In genomic region chr3:63141-63845, GRCh38 we compare ENCODE assay signal across 18 cellular contexts.
DNase-seq lines count a peak whose midpoint lies in the region; ATAC-seq, FAIRE-seq and TF ChIP-seq lines count a peak whose summit lies in the region.
"Had no signal": no experiment of that assay in that cellular context is flagged by ENCODE, and none has a peak within 500 bp of the region (broad histone marks: within the 10 kb centered on the region; RNA-seq: fewer than 3 reads in every experiment).

No MANE protein-coding gene starts in this region.

- H3K27me3 ChIP-seq in mammary epithelial cell (ENCODE audit: insufficient read depth, low read length) (no peaks in the 10 kb centered on the region), body of pancreas (no peaks in the 10 kb centered on the region), lung (ENCODE audit: control insufficient read depth, insufficient read depth) (no peaks in the 10 kb centered on the region), small intestine (ENCODE audit: control insufficient read depth in 2 of 2, insufficient read depth in 2 of 2, low read length in 2 of 2) (no peaks in the 10 kb centered on the region), suprapubic skin (no peaks in the 10 kb centered on the region)
- H3K27me3 ChIP-seq: breast epithelium, upper lobe of right lung had no signal

- H2AFZ ChIP-seq in mammary epithelial cell (ENCODE audit: low read depth, low read length): no peak overlapping the region

- 23% methylated on average over 7 of the region's 7 CpGs for WGBS in mammary epithelial cell (ENCODE audit: low coverage, missing lambda C conversion rate)
- 10 to 18% methylated on average over 7 of the region's 7 CpGs for WGBS in body of pancreas, 2 donors
- WGBS in lung, 2 donors: 36 to 59% methylated on average over 7 of the region's 7 CpGs
- WGBS in small intestine, 3 donors: 13 to 37% (median 21%) methylated on average over 7 of the region's 7 CpGs
- 62% methylated on average over 7 of the region's 7 CpGs for WGBS in suprapubic skin

- no peaks in the 10 kb centered on the region for H3K36me3 Mint-ChIP-seq in MCF 10A (ENCODE audit: insufficient read depth, unreplicated experiment)
- H3K36me3 Mint-ChIP-seq in T-helper 17 cell (ENCODE audit: low read depth): peaks cover 2% of the 10 kb centered on the region
- H3K36me3 Mint-ChIP-seq: natural killer cell treated with Interleukin-12 subunit alpha and Interleukin-12 subunit beta and Interleukin-15 and Interleukin-18, amount 100 ng/mL, for 72 hours; T-cell had no signal

- no TSS peak for BruUV-seq in MCF 10A (replicated peaks; lab: Mats Ljungman, UMichigan)
- no TSS peak for BruUV-seq in mammary epithelial cell (replicated peaks; lab: Mats Ljungman, UMichigan)

- no peak for TF ChIP-seq EP300 in suprapubic skin (IDR thresholded peaks at IDR 0.05)

- H3K4me3 ChIP-seq in mammary epithelial cell (replicated peaks in 1 of 3; ENCODE audit: insufficient read depth in 1 of 3, low read depth in 2 of 3, low read length in 3 of 3) (no peak overlapping the region), body of pancreas (no peak overlapping the region), lung (no peak overlapping the region), small intestine (ENCODE audit: low read depth in 1 of 2, low read length in 2 of 2) (no peak overlapping the region), suprapubic skin (no peak overlapping the region)
- H3K4me3 ChIP-seq: upper lobe of right lung had no signal

- no peak for TF ChIP-seq CTCF in MCF 10A (IDR thresholded peaks at IDR 0.05; ENCODE audit: unreplicated experiment)
- TF ChIP-seq CTCF in mammary epithelial cell (conservative IDR thresholded peaks at IDR 0.05 in 1 of 2, IDR thresholded peaks at IDR 0.05 in 1 of 2; ENCODE audit: extremely low read depth in 1 of 2, insufficient read depth in 1 of 2, low read depth in 1 of 2, low read length in 2 of 2): no peak
- no peak for TF ChIP-seq CTCF in body of pancreas (IDR thresholded peaks at IDR 0.05)
- TF ChIP-seq CTCF in lung (IDR thresholded peaks at IDR 0.05; ENCODE audit: control extremely low read depth, extremely low read depth): no peak
- no peak for TF ChIP-seq CTCF in suprapubic skin (IDR thresholded peaks at IDR 0.05)

- H3K4me1 Mint-ChIP-seq in MCF 10A (ENCODE audit: insufficient read depth, unreplicated experiment) (peaks cover 9% of the 10 kb centered on the region), T-helper 17 cell (no peaks in the 10 kb centered on the region)
- H3K4me1 Mint-ChIP-seq: T-cell had no signal

- no peaks in the 10 kb centered on the region for H3K9me3 Mint-ChIP-seq in MCF 10A (ENCODE audit: unreplicated experiment)
- H3K9me3 Mint-ChIP-seq: T-cell had no signal

- POLR2A ChIA-PET in MCF 10A (lab: Yijun Ruan, JAX): interaction anchor here (0.7 to 1.0 kb wide), 3 partner anchors 8 to 17 kb away, joined by 3 to 4 read pairs (median 3); no protein-coding TSS in a partner anchor

- no peaks in the 10 kb centered on the region for H3K9me3 ChIP-seq in mammary epithelial cell (replicated peaks; ENCODE audit: insufficient read depth, low read length)
- no peaks in the 10 kb centered on the region for H3K9me3 ChIP-seq in body of pancreas
- H3K9me3 ChIP-seq in lung (ENCODE audit: control insufficient read depth in 2 of 2, insufficient read depth in 1 of 2, low read length in 1 of 2): peaks cover 0 to 2% of the 10 kb centered on the region in 2 donors
- H3K9me3 ChIP-seq in small intestine (ENCODE audit: control insufficient read depth, low read depth): no peaks in the 10 kb centered on the region
- no peaks in the 10 kb centered on the region for H3K9me3 ChIP-seq in suprapubic skin
- no peaks in the 10 kb centered on the region for H3K9me3 ChIP-seq in T-helper 17 cell (ENCODE audit: control insufficient read depth, low read length, poor library complexity, severe bottlenecking)
- H3K9me3 ChIP-seq: breast epithelium, upper lobe of right lung had no signal

- FAIRE-seq in small intestine (lab: Jason Lieb, UNC): no peak
- FAIRE-seq: A204.1 had no signal

- ATAC-seq in body of pancreas (peak; percentile 48), lung (ENCODE audit: insufficient read depth, low FRiP score) (peak; percentile 38), T-helper 17 cell (no peak)
- ATAC-seq: natural killer cell treated with Interleukin-12 subunit alpha and Interleukin-12 subunit beta and Interleukin-15 and Interleukin-18, amount 100 ng/mL, for 72 hours; T-cell; upper lobe of right lung had no signal

- H3K27ac Mint-ChIP-seq in MCF 10A (ENCODE audit: low read depth, unreplicated experiment) (no peak overlapping the region), T-helper 17 cell (no peak overlapping the region)
- H3K27ac Mint-ChIP-seq: natural killer cell treated with Interleukin-12 subunit alpha and Interleukin-12 subunit beta and Interleukin-15 and Interleukin-18, amount 100 ng/mL, for 72 hours; T-cell had no signal

- H3K27ac ChIP-seq in mammary epithelial cell (ENCODE audit: insufficient read depth, low read depth, low read length): no peak overlapping the region
- no peak overlapping the region for H3K27ac ChIP-seq in body of pancreas
- no peak overlapping the region for H3K27ac ChIP-seq in lung (ENCODE audit: low read depth in 1 of 2, low read length in 1 of 2)
- H3K27ac ChIP-seq in small intestine (ENCODE audit: low read depth in 1 of 2, low read length in 1 of 2): peak overlapping the region in 1 of 2 donors; percentile 5
- H3K27ac ChIP-seq in suprapubic skin: no peak overlapping the region
- H3K27ac ChIP-seq: C4-2B, upper lobe of right lung had no signal

- CTCF ChIA-PET in MCF 10A (lab: Yijun Ruan, JAX) (interaction anchor here (0.6 kb wide), 1 partner anchor 266 kb away, joined by 3 read pairs; no protein-coding TSS in a partner anchor), mammary epithelial cell (lab: Charles Lee; ENCODE audit: low non-redundant PET) (no interaction called here)

- H3K4me1 ChIP-seq in mammary epithelial cell (ENCODE audit: insufficient read depth, low read length) (no peaks in the 10 kb centered on the region), body of pancreas (peaks cover 9% of the 10 kb centered on the region), lung (ENCODE audit: control insufficient read depth in 2 of 2, insufficient read depth in 2 of 2, low read length in 2 of 2) (no peaks in the 10 kb centered on the region), small intestine (ENCODE audit: control insufficient read depth in 2 of 2, insufficient read depth in 1 of 2, low read depth in 1 of 2, low read length in 1 of 2) (no peaks in the 10 kb centered on the region), suprapubic skin (peaks cover 6% of the 10 kb centered on the region)
- H3K4me1 ChIP-seq: upper lobe of right lung had no signal

- no peaks in the 10 kb centered on the region for H3K36me3 ChIP-seq in mammary epithelial cell (ENCODE audit: insufficient read depth, low read length)
- no peaks in the 10 kb centered on the region for H3K36me3 ChIP-seq in body of pancreas (replicated peaks in 1 of 2; ENCODE audit: insufficient read depth in 1 of 2, low read depth in 2 of 2)
- H3K36me3 ChIP-seq in lung (ENCODE audit: control insufficient read depth in 2 of 2, insufficient read depth in 2 of 2, low read length in 2 of 2): no peaks in the 10 kb centered on the region
- H3K36me3 ChIP-seq in small intestine (ENCODE audit: control insufficient read depth in 2 of 2, insufficient read depth in 2 of 2, low read length in 2 of 2): no peaks in the 10 kb centered on the region
- no peaks in the 10 kb centered on the region for H3K36me3 ChIP-seq in suprapubic skin
- H3K36me3 ChIP-seq: breast epithelium, upper lobe of right lung had no signal

- no peaks in the 10 kb centered on the region for H3K79me2 ChIP-seq in mammary epithelial cell (ENCODE audit: insufficient read depth, low read length)

- peak; percentile 60 for DNase-seq in MCF 10A (ENCODE audit: unreplicated experiment)
- no peak for DNase-seq in mammary epithelial cell
- peak in 3 of 4 donors; percentile 8 to 16 (median 8) for DNase-seq in body of pancreas
- no peak for DNase-seq in lung (ENCODE audit: low spot score)
- DNase-seq in small intestine: peak; percentile 5
- no peak for DNase-seq in suprapubic skin (ENCODE audit: low spot score in 2 of 2)
- DNase-seq in RPMI8226: no peak
- no peak for DNase-seq in T-helper 17 cell
- DNase-seq: activated CD4-positive, CD25-positive, alpha-beta regulatory T cell treated with anti-CD3 and anti-CD28 coated beads, Interleukin-2, amount 50 U/mL, for 72 hours; activated naive CD4-positive, alpha-beta T cell; NCI-H1694 treated with DMSO at 0.1 percent for 48 hours; NCI-H526 treated with DMSO at 0.1 percent for 48 hours; T-cell; upper lobe of right lung had no signal

- dilution Hi-C loops in mammary epithelial cell (cut with HindIII; ENCODE audit: low sequenced_read_pairs): no loop called here

- TF ChIP-seq POLR2A in body of pancreas (IDR thresholded peaks at IDR 0.05): no peak
- TF ChIP-seq POLR2A in suprapubic skin (IDR thresholded peaks at IDR 0.05): no peak

- H3K4me3 Mint-ChIP-seq in MCF 10A (ENCODE audit: unreplicated experiment) (peak overlapping the region; percentile 36), T-helper 17 cell (no peak overlapping the region)
- H3K4me3 Mint-ChIP-seq: natural killer cell treated with Interleukin-12 subunit alpha and Interleukin-12 subunit beta and Interleukin-15 and Interleukin-18, amount 100 ng/mL, for 72 hours; T-cell had no signal

- H3K4me2 ChIP-seq in mammary epithelial cell (ENCODE audit: insufficient read depth, low read depth, low read length): no peak overlapping the region

- H3K27me3 Mint-ChIP-seq in MCF 10A (ENCODE audit: insufficient read depth, unreplicated experiment) (peaks cover 11% of the 10 kb centered on the region), T-helper 17 cell (peaks cover 33% of the 10 kb centered on the region)
- H3K27me3 Mint-ChIP-seq: natural killer cell treated with Interleukin-12 subunit alpha and Interleukin-12 subunit beta and Interleukin-15 and Interleukin-18, amount 100 ng/mL, for 72 hours had no signal

- H3K9ac ChIP-seq in mammary epithelial cell (ENCODE audit: insufficient read depth, low read length): no peak overlapping the region

- intact Hi-C loops in MCF 10A (cut with micrococcal nuclease): no loop called here
- intact Hi-C loops in mammary epithelial cell (cut with micrococcal nuclease): no loop called here
- intact Hi-C loops in body of pancreas (cut with DNase I): no loop called here

- in situ Hi-C loops in mammary epithelial cell (cut with MboI; ENCODE audit: low sequenced_read_pairs in 2 of 2): no loop called here

- no peaks in the 10 kb centered on the region for H4K20me1 ChIP-seq in mammary epithelial cell (ENCODE audit: insufficient read depth, low read length)

Comparison
In these comparisons a context has a peak if more than half of its experiments do, and no peak if none do; other contexts are left out.
1. DNase-seq: peak in MCF 10A (single experiment), body of pancreas (3 of 4) and small intestine (single experiment); none in mammary epithelial cell (single experiment), lung (single experiment), suprapubic skin (0 of 2), RPMI8226 (single experiment) and T-helper 17 cell (0 of 3).